8 cellular contexts compared by ENCODE assay signal in the genomic region with DNA sequence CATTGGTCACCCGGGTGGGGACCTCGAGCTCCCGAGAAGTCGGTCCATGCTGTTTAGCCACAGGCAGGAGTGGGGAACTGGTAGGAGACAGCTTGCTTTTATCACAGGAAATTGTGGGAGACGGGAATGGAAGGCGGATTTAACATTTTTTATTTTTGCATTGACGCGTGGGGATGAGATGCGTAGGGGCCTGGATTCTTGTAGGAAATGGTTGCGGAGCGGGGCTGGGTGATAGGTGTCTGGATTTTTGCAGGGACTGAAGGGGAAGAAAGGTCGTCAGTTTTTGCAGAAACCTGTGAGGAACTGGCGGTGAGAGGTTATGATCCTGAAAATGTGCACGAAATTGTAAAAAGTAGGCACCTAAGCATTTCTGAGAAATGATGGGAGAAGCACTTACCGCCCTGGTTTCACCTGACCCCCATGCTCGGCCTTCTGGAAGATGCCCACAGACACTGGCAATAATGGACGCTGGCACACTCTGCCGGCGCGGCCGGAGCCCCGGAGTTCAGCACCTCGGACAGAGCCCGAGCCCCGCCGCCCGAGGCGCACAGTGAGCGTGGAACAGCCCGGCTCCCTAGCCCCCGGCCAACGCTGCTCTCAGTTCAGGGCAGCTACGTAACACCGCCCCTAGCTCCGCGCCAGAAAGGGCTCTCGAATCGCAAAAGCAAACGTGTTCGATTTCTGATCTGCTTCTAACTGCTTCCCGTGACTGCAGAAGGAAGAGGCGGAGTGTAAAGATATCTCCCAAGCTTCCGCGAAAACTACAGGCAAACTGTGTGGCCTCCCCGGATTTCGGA. TPM values are rescaled to one million over a fixed set of nuclear protein-coding genes. Genes with fewer than 3 reads are reported as not detected.
DNase-seq lines count a peak whose midpoint lies in the region; ATAC-seq and TF ChIP-seq lines count a peak whose summit lies in the region.

No MANE protein-coding gene starts in this region.

- peak overlapping the region; percentile 54; the same call in 1 of the 2 replicates for H3K4me3 ChIP-seq in HUES6 (ENCODE audit: low read depth, low read length)
- no peak overlapping the region for H3K4me3 ChIP-seq in heart right ventricle
- H3K4me3 ChIP-seq in skeletal muscle satellite cell (ENCODE audit: low read length), result no peak overlapping the region
- H3K4me3 ChIP-seq in gastroesophageal sphincter, result no peak overlapping the region

- H3K9ac ChIP-seq in HUES6 (ENCODE audit: low read length) (no peak overlapping the region), skeletal muscle satellite cell (ENCODE audit: low read depth, low read length) (no peak overlapping the region)

- peak; percentile 74 to 90 (median 86) for ATAC-seq in heart right ventricle
- ATAC-seq in HG02884 (IDR thresholded peaks at IDR 0.05; ENCODE audit: unreplicated experiment), result no peak
- ATAC-seq in gastroesophageal sphincter, result no peak

- DNase-seq in C1 segment of cervical spinal cord (lab: John Stamatoyannopoulos, UW), result peak in 9 of 14 donors; percentile 1 to 66 (median 9)
- DNase-seq in activated T-helper 1 cell treated with anti-CD3 and anti-CD28 coated beads, Interleukin-12 subunit alpha, Interleukin-12 subunit beta, Interleukin-2, Interleukin-4 antibody, amounts not matched to agents 30 ng/mL and 10 ng/mL and 1 ng/mL, durations not matched to agents 14 hours and 24 hours and 36 hours (ENCODE audit: low spot score), result peak; percentile 22
- DNase-seq in heart right ventricle, result peak; percentile 23 to 49
- DNase-seq in NOMO-1 treated with dmso at 0.1 percent for 144 hours (lab: John Stamatoyannopoulos, UW; ENCODE audit: unreplicated experiment), result no peak

- no peak overlapping the region for H3K4me3 Mint-ChIP-seq in activated T-helper 1 cell treated with anti-CD3 and anti-CD28 coated beads, Interleukin-12 subunit alpha, Interleukin-12 subunit beta, Interleukin-2, Interleukin-4 antibody, amounts not matched to agents 30 ng/mL and 10 ng/mL and 1 ng/mL, durations not matched to agents 14 hours and 24 hours and 36 hours

- H3K27me3 Mint-ChIP-seq in activated T-helper 1 cell treated with anti-CD3 and anti-CD28 coated beads, Interleukin-12 subunit alpha, Interleukin-12 subunit beta, Interleukin-2, Interleukin-4 antibody, amounts not matched to agents 30 ng/mL and 10 ng/mL and 1 ng/mL, durations not matched to agents 14 hours and 24 hours and 36 hours (ENCODE audit: insufficient read depth), result peaks cover 59% of the 10 kb centered on the region

- no peaks in the 10 kb centered on the region for H3K4me1 Mint-ChIP-seq in activated T-helper 1 cell treated with anti-CD3 and anti-CD28 coated beads, Interleukin-12 subunit alpha, Interleukin-12 subunit beta, Interleukin-2, Interleukin-4 antibody, amounts not matched to agents 30 ng/mL and 10 ng/mL and 1 ng/mL, durations not matched to agents 14 hours and 24 hours and 36 hours (ENCODE audit: low read depth)

- H3K27ac ChIP-seq in HUES6 (ENCODE audit: low read depth, low read length) (no peak overlapping the region), heart right ventricle (no peak overlapping the region), gastroesophageal sphincter (no peak overlapping the region)

- intact Hi-C loops in activated T-helper 1 cell treated with anti-CD3 and anti-CD28 coated beads, Interleukin-12 subunit alpha, Interleukin-12 subunit beta, Interleukin-2, Interleukin-4 antibody, amounts not matched to agents 30 ng/mL and 10 ng/mL and 1 ng/mL, durations not matched to agents 14 hours and 24 hours and 36 hours (cut with micrococcal nuclease), result loop anchor here (10.0 kb wide), 1 partner anchor 939 kb away; the partner anchor contains the start of gene CRABP1
- intact Hi-C loops in heart right ventricle (cut with DNase I), result no loop called here

- 9% methylated on average over 46 of the region's 46 CpGs for WGBS in heart right ventricle, 2 donors
- WGBS in gastroesophageal sphincter (ENCODE audit: low coverage in 1 of 2), 2 donors, result 10% methylated on average over 18 to 21 of the region's 46 CpGs

- no peaks in the 10 kb centered on the region for H3K9me3 ChIP-seq in HUES6 (ENCODE audit: control insufficient read depth, insufficient read depth, low read depth, low read length)
- peaks cover 0 to 5% (median 0%) of the 10 kb centered on the region in 11 donors for H3K9me3 ChIP-seq in heart right ventricle
- H3K9me3 ChIP-seq in skeletal muscle satellite cell (replicated peaks; ENCODE audit: low read length), result no peaks in the 10 kb centered on the region
- H3K9me3 ChIP-seq in gastroesophageal sphincter, result peaks cover 0 to 22% (median 0%) of the 10 kb centered on the region in 3 donors

- H3K36me3 ChIP-seq in HUES6 (ENCODE audit: control insufficient read depth, insufficient read depth, low read length) (no peaks in the 10 kb centered on the region), heart right ventricle (no peaks in the 10 kb centered on the region), skeletal muscle satellite cell (ENCODE audit: insufficient read depth, low read length) (no peaks in the 10 kb centered on the region), gastroesophageal sphincter (no peaks in the 10 kb centered on the region)

- H3K27ac Mint-ChIP-seq in activated T-helper 1 cell treated with anti-CD3 and anti-CD28 coated beads, Interleukin-12 subunit alpha, Interleukin-12 subunit beta, Interleukin-2, Interleukin-4 antibody, amounts not matched to agents 30 ng/mL and 10 ng/mL and 1 ng/mL, durations not matched to agents 14 hours and 24 hours and 36 hours, result no peak overlapping the region

- no peak for TF ChIP-seq POLR2A in gastroesophageal sphincter (IDR thresholded peaks at IDR 0.05)

- TF ChIP-seq EP300 in gastroesophageal sphincter (IDR thresholded peaks at IDR 0.05), result no peak

- H3K36me3 Mint-ChIP-seq in activated T-helper 1 cell treated with anti-CD3 and anti-CD28 coated beads, Interleukin-12 subunit alpha, Interleukin-12 subunit beta, Interleukin-2, Interleukin-4 antibody, amounts not matched to agents 30 ng/mL and 10 ng/mL and 1 ng/mL, durations not matched to agents 14 hours and 24 hours and 36 hours (ENCODE audit: low read depth), result peaks cover 1% of the 10 kb centered on the region

- peak overlapping the region; percentile 70 for H3K4me2 ChIP-seq in skeletal muscle satellite cell (ENCODE audit: low read length)

- H3K27me3 ChIP-seq in HUES6 (ENCODE audit: control insufficient read depth, insufficient read depth, low read length) (peaks cover 98% of the 10 kb centered on the region), heart right ventricle (peaks cover 12 to 67% (median 48%) of the 10 kb centered on the region in 7 donors), skeletal muscle satellite cell (ENCODE audit: control insufficient read depth, insufficient read depth, low read length) (peaks cover 52% of the 10 kb centered on the region), gastroesophageal sphincter (peaks cover 76% of the 10 kb centered on the region)

- H3K4me1 ChIP-seq in HUES6 (ENCODE audit: control insufficient read depth, insufficient read depth, low read length) (peaks cover 5% of the 10 kb centered on the region; the same call in 1 of the 2 replicates), heart right ventricle (peaks cover 0 to 10% (median 0%) of the 10 kb centered on the region in 9 donors), skeletal muscle satellite cell (ENCODE audit: control insufficient read depth, insufficient read depth, low read length) (no peaks in the 10 kb centered on the region), gastroesophageal sphincter (no peaks in the 10 kb centered on the region)

- TF ChIP-seq CTCF in heart right ventricle (IDR thresholded peaks at IDR 0.05) (peak in 2 of 9 donors; percentile 8 to 15), gastroesophageal sphincter (IDR thresholded peaks at IDR 0.05) (no peak)

- no peaks in the 10 kb centered on the region for H3K9me3 Mint-ChIP-seq in activated T-helper 1 cell treated with anti-CD3 and anti-CD28 coated beads, Interleukin-12 subunit alpha, Interleukin-12 subunit beta, Interleukin-2, Interleukin-4 antibody, amounts not matched to agents 30 ng/mL and 10 ng/mL and 1 ng/mL, durations not matched to agents 14 hours and 24 hours and 36 hours

RNA-seq across cellular contexts. Expression of gene ANKRD34C, which starts 0.9 kb away (rescaled TPM):
- total RNA-seq in activated T-helper 1 cell treated with anti-CD3 and anti-CD28 coated beads, Interleukin-12 subunit alpha, Interleukin-12 subunit beta, Interleukin-2, Interleukin-4 antibody, amounts not matched to agents 30 ng/mL and 10 ng/mL and 1 ng/mL, durations not matched to agents 14 hours and 24 hours and 36 hours, result not detected in 2 replicates
- total RNA-seq in heart right ventricle (1 to 10 TPM in 3 of 10 donors, under 1 TPM in 6, not detected in 1; 0.10 to 2.8 (median 0.52) TPM), gastroesophageal sphincter (not detected)
- polyA plus RNA-seq in heart right ventricle, result under 1 TPM; 0.01 to 0.15 TPM
- total RNA-seq in skeletal muscle satellite cell (2012; rRNA removed), result not detected in 2 replicates

RNA-seq across cellular contexts. Expression of gene TMED3, which starts 27.5 kb away (rescaled TPM):
- 60.8 and 63.4 TPM in 2 replicates for total RNA-seq in activated T-helper 1 cell treated with anti-CD3 and anti-CD28 coated beads, Interleukin-12 subunit alpha, Interleukin-12 subunit beta, Interleukin-2, Interleukin-4 antibody, amounts not matched to agents 30 ng/mL and 10 ng/mL and 1 ng/mL, durations not matched to agents 14 hours and 24 hours and 36 hours
- total RNA-seq in heart right ventricle (10 to 100 TPM; 13.0 to 38.5 (median 17.4) TPM), gastroesophageal sphincter (10 to 100 TPM; 14.6 to 31.1 (median 26.7) TPM)
- polyA plus RNA-seq in heart right ventricle, result 10 to 100 TPM; 13.5 to 35.9 TPM
- total RNA-seq in skeletal muscle satellite cell (2012; rRNA removed), result 107 and 132 TPM in 2 replicates

Comparison
In these comparisons a context has a peak if more than half of its experiments do, and no peak if none do; other contexts are left out.
1. ATAC-seq: peak in heart right ventricle (8 of 8); none in HG02884 (single experiment) and gastroesophageal sphincter (single experiment).